ENCODE assay signal across 8 cellular contexts in the genomic region with DNA sequence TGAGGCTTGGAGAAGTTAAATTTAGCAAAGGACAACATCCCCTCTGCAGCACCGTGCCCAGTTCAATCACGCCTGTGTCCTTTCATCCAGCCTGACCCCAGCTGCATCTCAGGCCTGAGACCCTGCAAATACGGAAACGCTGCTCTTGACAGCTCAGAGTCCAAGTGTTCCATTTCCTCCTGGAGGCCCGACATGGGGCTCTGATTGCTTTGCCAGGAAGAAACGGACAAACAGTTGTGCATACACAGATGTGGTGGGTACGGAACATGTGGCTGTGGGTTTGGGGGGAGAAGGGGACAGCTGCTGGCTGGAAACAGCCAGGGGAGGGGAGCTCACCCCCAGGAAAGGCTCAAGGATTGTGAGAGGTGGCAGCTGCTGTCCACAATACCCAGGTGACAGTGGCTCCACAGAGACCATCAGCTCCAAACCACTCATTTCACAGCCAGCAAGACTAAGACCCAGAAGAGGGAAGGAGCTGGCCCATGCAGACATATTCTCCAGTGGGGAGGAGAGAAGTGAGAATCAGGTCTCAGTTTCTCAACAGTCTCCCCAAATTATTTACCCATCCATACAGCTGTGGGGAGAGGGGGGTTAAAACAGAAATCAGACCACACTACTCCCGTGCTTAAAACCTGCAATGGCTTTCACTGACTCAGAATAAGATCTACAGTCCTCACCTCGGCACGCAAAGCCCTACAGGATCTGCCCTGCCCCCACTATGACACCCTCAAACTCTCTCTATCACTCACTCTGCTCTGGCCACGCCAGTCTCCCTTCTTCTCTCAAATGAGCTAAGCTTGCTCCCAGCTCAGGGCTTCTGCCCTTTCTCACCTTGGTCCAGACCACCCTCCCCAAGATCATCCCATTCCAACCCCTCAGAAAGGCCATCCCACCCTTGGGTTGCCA.
DNase-seq lines count a peak whose midpoint lies in the region; ATAC-seq lines count a peak whose summit lies in the region.

No MANE protein-coding gene starts in this region.

- intact Hi-C loops in Right ventricle myocardium inferior (cut with DNase I) (no loop called here), cardiac septum (cut with DNase I) (no loop called here)

- ATAC-seq in Right ventricle myocardium inferior (peak; percentile 24), HG03378 (IDR thresholded peaks at IDR 0.05; ENCODE audit: unreplicated experiment) (peak; percentile 59)

- DNase-seq in Right ventricle myocardium inferior (ENCODE audit: missing footprints): peak; percentile 30
- DNase-seq in cardiac septum (ENCODE audit: low spot score): no peak
- DNase-seq in activated naive CD4-positive, alpha-beta T cell treated with anti-CD3 and anti-CD28 coated beads, Interleukin-2, amount 50 U/mL, for 16 hours: peak; percentile 60
- DNase-seq in stimulated activated CD4-positive, alpha-beta T cell treated with anti-CD3 and anti-CD28 coated beads, Interleukin-12 subunit alpha, Interleukin-12 subunit beta, amount 100 ng/mL, for 24 hours (ENCODE audit: low read depth in 2 of 2): peak; percentile 36 to 64
- DNase-seq in cerebellum (ENCODE audit: low spot score): no peak
- DNase-seq in NCI-H2171 (lab: John Stamatoyannopoulos, UW): no peak
- DNase-seq in HPDE6-E6E7 (ENCODE audit: extremely low spot score): no peak

Comparison
In these comparisons a context has a peak if more than half of its experiments do, and no peak if none do; other contexts are left out.
1. DNase-seq: peak in Right ventricle myocardium inferior (single experiment), activated naive CD4-positive, alpha-beta T cell treated with anti-CD3 and anti-CD28 coated beads, Interleukin-2, amount 50 U/mL, for 16 hours (single experiment) and stimulated activated CD4-positive, alpha-beta T cell treated with anti-CD3 and anti-CD28 coated beads, Interleukin-12 subunit alpha, Interleukin-12 subunit beta, amount 100 ng/mL, for 24 hours (2 of 2); none in cardiac septum (single experiment), cerebellum (single experiment), NCI-H2171 (single experiment) and HPDE6-E6E7 (single experiment).